In genomic region chrX:102627640-102628039, GRCh38 we compare ENCODE assay signal across 19 cellular contexts.
"Had no signal": no experiment of that assay in that cellular context is flagged by ENCODE, and none has a peak within 500 bp of the region (broad histone marks: within the 10 kb centered on the region; RNA-seq: fewer than 3 reads in every experiment).

No MANE protein-coding gene starts in this region.

- ATAC-seq: activated T-cell treated with anti-CD3 and anti-CD28 coated beads, Interleukin-2, amount 50 U/mL, for 4 hours; gastrocnemius medialis; heart left ventricle; left cardiac atrium; lower lobe of right lung; right cardiac atrium had no signal

- H3K4me1 Mint-ChIP-seq: neural crest cell had no signal

- H3K4me3 ChIP-seq: ascending aorta, gastrocnemius medialis, heart left ventricle, lower lobe of right lung, prostate gland, skin epidermis, stomach, testis, upper lobe of left lung had no signal

- H3K27ac ChIP-seq: ascending aorta, gastrocnemius medialis, heart left ventricle, lower lobe of right lung, prostate gland, skin epidermis, stomach, testis, upper lobe of left lung had no signal

- H3K27me3 ChIP-seq: ascending aorta, gastrocnemius medialis, heart left ventricle, testis, upper lobe of left lung had no signal

- H3K36me3 ChIP-seq: ascending aorta, gastrocnemius medialis, heart left ventricle, lower lobe of right lung, prostate gland, stomach, upper lobe of left lung had no signal

- H3K9me3 ChIP-seq: gastrocnemius medialis, lower lobe of right lung, prostate gland, testis, upper lobe of left lung had no signal

- H3K4me3 Mint-ChIP-seq: activated T-cell treated with anti-CD3 and anti-CD28 coated beads, Interleukin-2, amount 50 U/mL, for 4 hours; neural crest cell had no signal

- DNase-seq: activated CD4-positive, alpha-beta T cell treated with anti-CD3 and anti-CD28 coated beads, Interleukin-2, amount 50 U/mL, for 48 hours; activated CD4-positive, CD25-positive, alpha-beta regulatory T cell treated with anti-CD3 and anti-CD28 coated beads, Interleukin-2, amount 50 U/mL, for 72 hours; activated gamma-delta T cell treated with Interleukin-2 at 50 U/mL for 16 hours; activated T-cell treated with anti-CD3 and anti-CD28 coated beads, Interleukin-2, amount 50 U/mL, for 4 hours; dermis blood vessel endothelial cell; erythroblast; gastrocnemius medialis; heart left ventricle; left cardiac atrium; lower lobe of right lung; right cardiac atrium; stomach; T-helper 9 cell; testis; upper lobe of left lung had no signal

- H3K9me3 Mint-ChIP-seq: activated T-cell treated with anti-CD3 and anti-CD28 coated beads, Interleukin-2, amount 50 U/mL, for 4 hours had no signal

- H3K4me1 ChIP-seq: ascending aorta, heart left ventricle, lower lobe of right lung, prostate gland, stomach, testis, upper lobe of left lung had no signal
